ENCODE assay signal across 1 cellular context in genomic region chr5:31365776-31366175, GRCh38.
TF ChIP-seq lines count a peak whose summit lies in the region.

No MANE protein-coding gene starts in this region.

TF ChIP-seq in IMR-90, 13 proteins besides CTCF, POLR2A, EP300 and RAD21 (continued from another document):
- TF ChIP-seq MAFK (IDR thresholded peaks at IDR 0.05; ENCODE audit: low read depth, low read length): no peak
